In the genomic region with DNA sequence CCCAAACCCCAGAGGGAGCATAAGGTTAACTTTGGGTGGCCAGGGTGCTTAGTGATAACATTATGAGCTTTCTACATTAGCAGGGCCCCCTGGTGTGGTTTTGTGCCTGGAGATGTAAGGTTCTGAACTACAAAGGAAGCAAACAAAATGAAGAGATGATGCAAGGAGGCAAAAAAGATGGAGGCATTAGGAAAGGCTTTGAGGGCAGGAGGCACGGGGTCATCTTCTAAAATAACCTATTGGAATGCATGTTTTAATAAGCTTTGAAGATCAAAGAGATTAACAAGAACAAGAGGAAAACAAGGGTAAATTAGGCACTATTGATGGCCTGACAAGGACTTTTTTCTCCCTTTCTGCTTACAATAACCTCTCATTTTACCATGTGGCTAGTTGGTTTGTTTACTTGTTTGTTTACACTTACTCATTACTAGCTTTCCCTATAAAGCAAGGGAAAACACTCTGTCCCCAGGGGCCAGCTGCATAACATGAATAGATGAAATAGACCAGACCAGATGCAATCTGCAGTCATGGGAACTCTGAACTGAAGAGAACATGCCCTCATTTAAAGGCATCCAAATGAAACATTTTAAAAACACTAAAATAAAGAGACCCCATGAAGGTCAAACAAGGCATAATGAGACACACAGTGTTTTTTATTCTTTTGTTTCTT, we compare ENCODE assay signal across 24 cellular contexts.
DNase-seq lines count a peak whose midpoint lies in the region; ATAC-seq, FAIRE-seq and TF ChIP-seq lines count a peak whose summit lies in the region.
"Had no signal": no experiment of that assay in that cellular context is flagged by ENCODE, and none has a peak within 500 bp of the region (broad histone marks: within the 10 kb centered on the region; RNA-seq: fewer than 3 reads in every experiment).

No MANE protein-coding gene starts in this region.

- H4K20me1 ChIP-seq in H1 (replicated peaks in 1 of 2; ENCODE audit: control insufficient read depth in 1 of 2, insufficient read depth in 2 of 2, low read length in 2 of 2) = no peaks in the 10 kb centered on the region

- H2BK5ac ChIP-seq in H1 (ENCODE audit: low read depth, low read length) = no peak overlapping the region

- no peaks in the 10 kb centered on the region for H3K23me2 ChIP-seq in H1 (ENCODE audit: low read depth, low read length)

- H3K27ac ChIP-seq in HUES64 (ENCODE audit: low read depth, low read length) (peak overlapping the region; percentile 21; the same call in 1 of the 2 replicates), H1 (ENCODE audit: low read depth, low read length) (no peak overlapping the region)
- H3K27ac ChIP-seq: adrenal gland, brain microvascular endothelial cell, epithelial cell of prostate, lower lobe of right lung had no signal

- TF ChIP-seq CTCF in H1 (IDR thresholded peaks at IDR 0.05; ENCODE audit: control extremely low read depth in 1 of 3, insufficient read depth in 1 of 3, low read depth in 1 of 3, low read length in 3 of 3) (no peak), nephron progenitor cell (IDR thresholded peaks at IDR 0.05) (no peak)

- H3K9me3 ChIP-seq in HUES64 (ENCODE audit: insufficient read depth, low read depth, low read length) = no peaks in the 10 kb centered on the region
- H3K9me3 ChIP-seq in H1 (ENCODE audit: insufficient read depth in 2 of 2, low read depth in 1 of 2, low read length in 1 of 2) = 0 out of 4 replicates have a peak, but pooled peaks cover 0 to 2% of the 10 kb centered on the region in 2 experiments
- H3K9me3 ChIP-seq: adrenal gland, lower lobe of right lung had no signal

- DNase-seq in ELF-1 (ENCODE audit: low read depth, low spot score) (peak; percentile 59), H1 (ENCODE audit: low read depth in 1 of 2, low spot score in 2 of 2) (no peak), nephron progenitor cell (no peak), NCI-H748 treated with DMSO at 0.1 percent for 48 hours (lab: John Stamatoyannopoulos, UW) (no peak)
- no peak for DNase-seq in natural killer cell treated with Interleukin-12 subunit alpha and Interleukin-12 subunit beta and Interleukin-15 and Interleukin-18, amount 100 ng/mL, for 72 hours (ENCODE audit: low spot score)
- DNase-seq: activated CD4-positive, alpha-beta T cell treated with anti-CD3 and anti-CD28 coated beads for 48 hours; activated naive CD4-positive, alpha-beta T cell treated with Interleukin-2 at 50 U/mL for 16 hours; activated T-cell treated with anti-CD3 and anti-CD28 coated beads, Interleukin-2, amount 50 U/mL, for 48 hours; adrenal gland; brain microvascular endothelial cell; DMS79 treated with DMSO at 0.1 percent for 48 hours; kidney glomerular epithelial cell; lower lobe of right lung; MV-4-11; NCI-H226; stimulated activated CD4-positive, alpha-beta T cell treated with anti-CD3 and anti-CD28 coated beads, Interleukin-12 subunit alpha, Interleukin-12 subunit beta, amount 100 ng/mL, for 4 hours; stimulated activated CD4-positive, alpha-beta T cell treated with anti-CD3 and anti-CD28 coated beads, Interleukin-4, amount 100 ng/mL, for 1 hour had no signal

- no peak overlapping the region for H2BK15ac ChIP-seq in H1 (ENCODE audit: low read length)

- no peak overlapping the region for H3K14ac ChIP-seq in H1 (ENCODE audit: insufficient read length)

- POLR2A ChIA-PET in H1 (lab: Charles Lee; ENCODE audit: partially characterized antibody) = no interaction called here

- H2BK20ac ChIP-seq in H1 (ENCODE audit: low read length) = no peak overlapping the region

- H3K4me3 ChIP-seq in HUES64 (ENCODE audit: low read length) (no peak overlapping the region), H1 (ENCODE audit: extremely low read depth in 1 of 4, insufficient read depth in 2 of 4, low read depth in 3 of 4, low read length in 4 of 4) (no peak overlapping the region)
- H3K4me3 ChIP-seq: adrenal gland, lower lobe of right lung had no signal

- no peak overlapping the region for H3K23ac ChIP-seq in H1 (ENCODE audit: insufficient read length)

- peaks cover 30% of the 10 kb centered on the region for H3K4me1 ChIP-seq in HUES64 (ENCODE audit: insufficient read depth, low read length)
- peaks cover 0 to 13% (median 2%) of the 10 kb centered on the region in 4 experiments; a peak in 3 of 7 replicates for H3K4me1 ChIP-seq in H1 (replicated peaks in 1 of 4; ENCODE audit: control insufficient read depth in 3 of 4, insufficient read depth in 4 of 4, low read length in 3 of 4)
- H3K4me1 ChIP-seq: adrenal gland, lower lobe of right lung had no signal

- no peak overlapping the region for H2AK5ac ChIP-seq in H1 (ENCODE audit: low read depth, low read length)

- H4K91ac ChIP-seq in H1 (replicated peaks; ENCODE audit: insufficient read length, low read length) = no peak overlapping the region

- H2BK12ac ChIP-seq in H1 (ENCODE audit: low read depth, low read length) = no peak overlapping the region; the same call in 1 of the 2 replicates

- CTCF ChIA-PET in H1 (lab: Charles Lee; ENCODE audit: partially characterized antibody) = interaction anchor here (1.4 to 3.5 kb wide), 2 partner anchors 11 to 133 kb away, joined by 3 to 13 read pairs; no protein-coding TSS in a partner anchor

- H3K79me2 ChIP-seq in H1 (ENCODE audit: control insufficient read depth in 1 of 2, insufficient read depth in 2 of 2, low read length in 2 of 2) = no peaks in the 10 kb centered on the region

- H3K4me3 Mint-ChIP-seq in nephron progenitor cell = peak overlapping the region; percentile 5
- no peak overlapping the region for H3K4me3 Mint-ChIP-seq in natural killer cell treated with Interleukin-12 subunit alpha and Interleukin-12 subunit beta and Interleukin-15 and Interleukin-18, amount 100 ng/mL, for 72 hours
- H3K4me3 Mint-ChIP-seq: CD14-positive monocyte had no signal

- FAIRE-seq in H1 (lab: Jason Lieb, UNC) = no peak
- FAIRE-seq: urothelium cell line had no signal

- no peaks in the 10 kb centered on the region for H3K79me1 ChIP-seq in H1 (ENCODE audit: low read depth, low read length)

- no peak overlapping the region for H3K4me2 ChIP-seq in H1 (ENCODE audit: insufficient read depth in 1 of 2, low read depth in 2 of 2, low read length in 2 of 2)

- H3K27me3 ChIP-seq in HUES64 (ENCODE audit: insufficient read depth, low read length) (no peaks in the 10 kb centered on the region; the same call in 1 of the 2 replicates), H1 (replicated peaks in 1 of 4; ENCODE audit: control insufficient read depth in 3 of 4, extremely low read depth in 1 of 4, insufficient read depth in 3 of 4, low read length in 3 of 4) (peaks cover 0 to 2% (median 0%) of the 10 kb centered on the region in 4 experiments; a peak in 1 of 7 replicates)
- H3K27me3 ChIP-seq: adrenal gland, brain microvascular endothelial cell had no signal

- no peak for ATAC-seq in HG02840 (IDR thresholded peaks at IDR 0.05; ENCODE audit: low FRiP score, unreplicated experiment)
- no peak for ATAC-seq in natural killer cell treated with Interleukin-12 subunit alpha and Interleukin-12 subunit beta and Interleukin-15 and Interleukin-18, amount 100 ng/mL, for 72 hours
- ATAC-seq: HCT116, lower lobe of right lung, sciatic nerve had no signal

- no peak overlapping the region for H2AFZ ChIP-seq in H1 (ENCODE audit: low read length)

- H3K4ac ChIP-seq in H1 (replicated peaks; ENCODE audit: insufficient read length, low read depth, low read length) = no peak overlapping the region

- TF ChIP-seq POLR2A in H1 (IDR thresholded peaks at IDR 0.05; ENCODE audit: control extremely low read depth in 1 of 2, low read depth in 2 of 2, low read length in 2 of 2) = no peak

- H3K9ac ChIP-seq in HUES64 (ENCODE audit: low read depth, low read length) = no peak overlapping the region
- H3K9ac ChIP-seq in H1 (replicated peaks in 1 of 4; ENCODE audit: extremely low read depth in 1 of 4, low read depth in 3 of 4, low read length in 3 of 4) = no peak overlapping the region

- no peak for TF ChIP-seq RAD21 in H1 (IDR thresholded peaks at IDR 0.05 in 1 of 2, conservative IDR thresholded peaks at IDR 0.05 in 1 of 2; ENCODE audit: low read depth in 2 of 2, low read length in 2 of 2)

- H4K8ac ChIP-seq in H1 (ENCODE audit: extremely low read depth, insufficient read depth, low read length) = no peak overlapping the region

- no peak overlapping the region for H2BK120ac ChIP-seq in H1 (replicated peaks; ENCODE audit: low read depth, low read length)

- peaks cover 3% of the 10 kb centered on the region for H3K27me3 Mint-ChIP-seq in nephron progenitor cell (ENCODE audit: low read depth, poor library complexity)
- no peaks in the 10 kb centered on the region for H3K27me3 Mint-ChIP-seq in natural killer cell treated with Interleukin-12 subunit alpha and Interleukin-12 subunit beta and Interleukin-15 and Interleukin-18, amount 100 ng/mL, for 72 hours

- no peak overlapping the region for H3K18ac ChIP-seq in H1 (ENCODE audit: extremely low read depth, low read length)

- peaks cover 57% of the 10 kb centered on the region for H3K4me1 Mint-ChIP-seq in nephron progenitor cell
- H3K4me1 Mint-ChIP-seq in natural killer cell treated with Interleukin-12 subunit alpha and Interleukin-12 subunit beta and Interleukin-15 and Interleukin-18, amount 100 ng/mL, for 72 hours (ENCODE audit: low read depth in 2 of 2) = no peaks in the 10 kb centered on the region
- H3K4me1 Mint-ChIP-seq: CD14-positive monocyte had no signal

- H4K5ac ChIP-seq in H1 (ENCODE audit: insufficient read length, low read depth, low read length) = no peak overlapping the region

- TF ChIP-seq EP300 in H1 (IDR thresholded peaks at IDR 0.05; ENCODE audit: borderline replicate concordance in 1 of 2, low read depth in 2 of 2, low read length in 2 of 2) = no peak

- peaks cover 10% of the 10 kb centered on the region for H3K9me3 Mint-ChIP-seq in nephron progenitor cell
- peaks cover 6% of the 10 kb centered on the region for H3K9me3 Mint-ChIP-seq in natural killer cell treated with Interleukin-12 subunit alpha and Interleukin-12 subunit beta and Interleukin-15 and Interleukin-18, amount 100 ng/mL, for 72 hours

- peak overlapping the region; percentile 52 for H3K27ac Mint-ChIP-seq in nephron progenitor cell
- no peak overlapping the region for H3K27ac Mint-ChIP-seq in natural killer cell treated with Interleukin-12 subunit alpha and Interleukin-12 subunit beta and Interleukin-15 and Interleukin-18, amount 100 ng/mL, for 72 hours
- H3K27ac Mint-ChIP-seq: CD14-positive monocyte had no signal

- 11% methylated on average over 1 of the region's 1 CpG for WGBS in HUES64
- 86% methylated on average over 1 of the region's 1 CpG; no CpG with 5 or more reads in 1 of the 2 experiments for WGBS in H1 (ENCODE audit: extremely low coverage in 1 of 2, insufficient coverage in 1 of 2, insufficient read length in 1 of 2, insufficient replicate concordance in 2 of 2, low coverage in 1 of 2, low lambda C conversion rate in 2 of 2, missing lambda C conversion rate in 1 of 2), 2 experiments

- H3K56ac ChIP-seq in H1 (replicated peaks; ENCODE audit: insufficient read length, low read depth, low read length) = no peak overlapping the region

- no peaks in the 10 kb centered on the region for H3K36me3 ChIP-seq in HUES64 (ENCODE audit: insufficient read depth, low read length)
- no peaks in the 10 kb centered on the region for H3K36me3 ChIP-seq in H1 (ENCODE audit: control insufficient read depth in 2 of 4, insufficient read depth in 4 of 4, low read length in 3 of 4)
- H3K36me3 ChIP-seq: adrenal gland, brain microvascular endothelial cell, lower lobe of right lung had no signal

- peaks cover 17% of the 10 kb centered on the region for H3K36me3 Mint-ChIP-seq in nephron progenitor cell (ENCODE audit: low read depth)
- H3K36me3 Mint-ChIP-seq in natural killer cell treated with Interleukin-12 subunit alpha and Interleukin-12 subunit beta and Interleukin-15 and Interleukin-18, amount 100 ng/mL, for 72 hours = no peaks in the 10 kb centered on the region
- H3K36me3 Mint-ChIP-seq: CD14-positive monocyte had no signal
